ENCODE assay signal across 1 cellular context in the genomic region with DNA sequence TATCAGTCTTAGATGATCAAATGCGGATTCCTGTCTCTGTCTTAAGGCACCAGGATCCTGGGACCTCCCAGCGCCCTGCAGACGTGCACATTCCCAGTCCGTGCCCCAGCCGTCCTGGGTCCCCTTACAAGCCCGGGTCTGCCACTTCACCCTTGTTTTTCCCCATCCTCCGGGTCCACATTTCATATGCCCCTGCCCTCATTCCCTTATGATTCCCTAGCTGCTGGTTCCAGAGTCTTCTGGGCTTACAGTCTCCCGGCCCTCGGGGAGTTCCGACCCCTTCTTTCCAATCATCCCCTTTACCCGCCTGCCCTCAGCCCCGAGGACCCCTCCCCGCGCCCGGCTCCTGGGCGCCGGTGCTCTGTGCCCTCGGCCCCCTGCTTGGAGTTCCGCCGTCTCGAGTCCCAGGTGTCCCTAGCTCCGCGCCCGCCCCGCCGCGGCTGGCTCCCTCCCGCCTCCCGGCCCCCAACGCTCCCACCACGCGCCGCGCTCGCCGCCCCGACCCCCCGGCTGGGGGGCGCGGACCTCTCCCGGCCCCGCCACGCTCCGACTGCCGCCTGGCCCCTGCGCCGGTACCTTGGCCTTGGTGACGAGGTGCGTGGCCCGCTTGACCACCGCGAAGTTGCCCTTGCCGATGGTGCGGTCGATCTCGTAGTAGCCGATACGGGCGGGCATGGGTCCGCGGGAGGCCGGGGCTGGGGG.
TF ChIP-seq lines count a peak whose summit lies in the region.

No MANE protein-coding gene starts in this region.

TF ChIP-seq in HEK293, 187 proteins besides CTCF, POLR2A, EP300 and RAD21 (continued from another document):
- TF ChIP-seq, protein P1, sequence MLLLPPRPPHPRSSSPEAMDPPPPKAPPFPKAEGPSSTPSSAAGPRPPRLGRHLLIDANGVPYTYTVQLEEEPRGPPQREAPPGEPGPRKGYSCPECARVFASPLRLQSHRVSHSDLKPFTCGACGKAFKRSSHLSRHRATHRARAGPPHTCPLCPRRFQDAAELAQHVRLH (tag by site-specific recombination; IDR thresholded peaks at IDR 0.05), result no peak
- TF ChIP-seq ZBTB17 (tag by site-specific recombination; IDR thresholded peaks at IDR 0.05) (no peak), ZNF302 (tag by site-specific recombination; IDR thresholded peaks at IDR 0.05; ENCODE audit: low read depth) (no peak), ZFP37 (tag by site-specific recombination; IDR thresholded peaks at IDR 0.05) (no peak), ZNF707 (tag by site-specific recombination; IDR thresholded peaks at IDR 0.05) (no peak), ZFP69B (tag by site-specific recombination; IDR thresholded peaks at IDR 0.05) (no peak), PBX3 (CRISPR knock-in tag; IDR thresholded peaks at IDR 0.05) (0 out of 2 replicates have a peak, but pooled peaks have one; percentile 49), ZNF24 (tag by site-specific recombination; IDR thresholded peaks at IDR 0.05) (no peak), MEIS1 (CRISPR knock-in tag; IDR thresholded peaks at IDR 0.05; ENCODE audit: borderline replicate concordance) (0 out of 2 replicates have a peak, but pooled peaks have one; percentile 26), PATZ1 (tag by site-specific recombination; IDR thresholded peaks at IDR 0.05) (peak; percentile 48; the same call in 1 of the 2 replicates), ZNF223 (tag by site-specific recombination; IDR thresholded peaks at IDR 0.05) (peak; percentile 61; the same call in 1 of the 2 replicates), ZNF791 (tag by site-specific recombination; IDR thresholded peaks at IDR 0.05) (no peak), ZNF48 (tag by site-specific recombination; IDR thresholded peaks at IDR 0.05) (no peak)
- TF ChIP-seq, protein P2, sequence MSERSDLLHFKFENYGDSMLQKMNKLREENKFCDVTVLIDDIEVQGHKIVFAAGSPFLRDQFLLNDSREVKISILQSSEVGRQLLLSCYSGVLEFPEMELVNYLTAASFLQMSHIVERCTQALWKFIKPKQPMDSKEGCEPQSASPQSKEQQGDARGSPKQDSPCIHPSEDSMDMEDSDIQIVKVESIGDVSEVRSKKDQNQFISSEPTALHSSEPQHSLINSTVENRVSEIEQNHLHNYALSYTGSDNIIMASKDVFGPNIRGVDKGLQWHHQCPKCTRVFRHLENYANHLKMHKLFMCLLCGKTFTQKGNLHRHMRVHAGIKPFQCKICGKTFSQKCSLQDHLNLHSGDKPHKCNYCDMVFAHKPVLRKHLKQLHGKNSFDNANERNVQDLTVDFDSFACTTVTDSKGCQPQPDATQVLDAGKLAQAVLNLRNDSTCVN (tag by site-specific recombination; optimal IDR thresholded peaks at IDR 0.05), result peak; percentile 49
TF ChIP-seq in HEK293: peak in this region for 12.
